10 cellular contexts compared by ENCODE assay signal in the genomic region with DNA sequence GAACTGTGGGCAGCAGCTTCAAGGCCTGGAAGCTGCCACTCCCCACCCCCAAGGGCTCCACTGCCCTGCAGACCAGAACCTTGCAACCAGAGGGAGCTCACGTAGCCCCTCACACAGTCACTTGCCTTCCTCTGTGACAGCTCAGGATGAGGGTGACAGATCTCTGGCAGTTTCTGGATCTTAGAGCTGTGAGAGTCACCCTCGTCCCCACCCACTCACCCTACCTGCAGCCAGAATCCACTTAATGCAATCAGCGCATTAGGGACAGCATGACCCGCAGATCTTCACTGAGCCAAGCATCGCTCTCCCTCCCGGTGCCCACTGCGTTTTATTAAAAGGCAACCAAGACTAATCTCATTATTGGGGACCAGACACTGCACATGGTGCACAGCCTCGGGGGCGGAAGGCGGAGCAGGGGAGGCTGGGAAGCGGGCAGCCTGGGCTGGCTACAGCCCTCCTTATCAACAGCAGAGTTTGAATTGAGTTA. TPM values are rescaled to one million over a fixed set of nuclear protein-coding genes. Genes with fewer than 3 reads are reported as not detected.
DNase-seq lines count a peak whose midpoint lies in the region; ATAC-seq and TF ChIP-seq lines count a peak whose summit lies in the region.
"Had no signal": no experiment of that assay in that cellular context is flagged by ENCODE, and none has a peak within 500 bp of the region (broad histone marks: within the 10 kb centered on the region; RNA-seq: fewer than 3 reads in every experiment).

No MANE protein-coding gene starts in this region.

- H3K4me3 ChIP-seq in CD8-positive, alpha-beta memory T cell (ENCODE audit: low read length): no peak overlapping the region
- H3K4me3 ChIP-seq in WERI-Rb-1 (ENCODE audit: low read depth, low read length) (no peak overlapping the region), kidney epithelial cell (ENCODE audit: low read depth, low read length) (no peak overlapping the region), upper lobe of right lung (no peak overlapping the region)

- peaks cover 41% of the 10 kb centered on the region for H3K4me1 ChIP-seq in CD8-positive, alpha-beta memory T cell (ENCODE audit: insufficient read depth, low read length)
- H3K4me1 ChIP-seq in upper lobe of right lung: peaks cover 28% of the 10 kb centered on the region

- H3K27me3 Mint-ChIP-seq in CD8-positive, alpha-beta memory T cell: peaks cover 0 to 4% of the 10 kb centered on the region in 2 donors
- H3K27me3 Mint-ChIP-seq: stimulated activated naive CD8-positive, alpha-beta T cell treated with anti-CD3 and anti-CD28 coated beads, Interleukin-15, amount 100 ng/mL, for 72 hours had no signal

- intact Hi-C loops in upper lobe of right lung (cut with DNase I): loop anchor here (5.0 kb wide), 1 partner anchor 35 kb away; a partner anchor contains a TSS

- no peak for DNase-seq in CD8-positive, alpha-beta memory T cell
- DNase-seq in GM20000 (ENCODE audit: low spot score): peak; percentile 65
- DNase-seq in WERI-Rb-1: peak; percentile 92
- DNase-seq in kidney epithelial cell (ENCODE audit: low read depth): no peak
- no peak for DNase-seq in upper lobe of right lung
- DNase-seq: MV-4-11; stimulated activated naive CD8-positive, alpha-beta T cell treated with anti-CD3 and anti-CD28 coated beads, Interleukin-15, amount 100 ng/mL, for 72 hours had no signal

- ATAC-seq in upper lobe of right lung (no peak), esophagus mucosa (no peak), GM19035 (IDR thresholded peaks at IDR 0.05; ENCODE audit: unreplicated experiment) (no peak), HG02623 (IDR thresholded peaks at IDR 0.05; ENCODE audit: unreplicated experiment) (no peak)
- ATAC-seq: stimulated activated naive CD8-positive, alpha-beta T cell treated with anti-CD3 and anti-CD28 coated beads, Interleukin-15, amount 100 ng/mL, for 72 hours had no signal

- H3K27me3 ChIP-seq in CD8-positive, alpha-beta memory T cell (ENCODE audit: insufficient read depth, low read length, poor library complexity, severe bottlenecking): no peaks in the 10 kb centered on the region
- no peaks in the 10 kb centered on the region for H3K27me3 ChIP-seq in WERI-Rb-1 (ENCODE audit: insufficient read depth, low read depth, severe bottlenecking)
- peaks cover 5% of the 10 kb centered on the region for H3K27me3 ChIP-seq in kidney epithelial cell (ENCODE audit: control insufficient read depth, insufficient read depth, low read length)
- no peaks in the 10 kb centered on the region for H3K27me3 ChIP-seq in upper lobe of right lung

- no peaks in the 10 kb centered on the region for H3K36me3 ChIP-seq in CD8-positive, alpha-beta memory T cell (ENCODE audit: insufficient read depth, low read length)
- no peaks in the 10 kb centered on the region for H3K36me3 ChIP-seq in WERI-Rb-1
- H3K36me3 ChIP-seq in kidney epithelial cell (ENCODE audit: control insufficient read depth, insufficient read depth, low read length): no peaks in the 10 kb centered on the region
- no peaks in the 10 kb centered on the region for H3K36me3 ChIP-seq in upper lobe of right lung

- TF ChIP-seq CTCF in GM20000 (IDR thresholded peaks at IDR 0.05; ENCODE audit: extremely low read depth, missing control alignments) (no peak), WERI-Rb-1 (IDR thresholded peaks at IDR 0.05; ENCODE audit: low read depth, low read length) (peak; percentile 92), kidney epithelial cell (IDR thresholded peaks at IDR 0.05; ENCODE audit: insufficient read depth, low read length, poor library complexity, severe bottlenecking) (peak; percentile 41), upper lobe of right lung (IDR thresholded peaks at IDR 0.05) (no peak)

- peaks cover 0 to 7% (median 3%) of the 10 kb centered on the region in 3 donors for H3K36me3 Mint-ChIP-seq in CD8-positive, alpha-beta memory T cell

- peaks cover 0 to 2% (median 0%) of the 10 kb centered on the region in 5 donors for H3K9me3 Mint-ChIP-seq in CD8-positive, alpha-beta memory T cell
- H3K9me3 Mint-ChIP-seq: stimulated activated naive CD8-positive, alpha-beta T cell treated with anti-CD3 and anti-CD28 coated beads, Interleukin-15, amount 100 ng/mL, for 72 hours had no signal

- peaks cover 42 to 76% (median 44%) of the 10 kb centered on the region in 3 donors for H3K4me1 Mint-ChIP-seq in CD8-positive, alpha-beta memory T cell

- POLR2A ChIA-PET in CD8-positive, alpha-beta memory T cell (lab: Charles Lee): no interaction called here

- H3K9me3 ChIP-seq in CD8-positive, alpha-beta memory T cell (ENCODE audit: low read length): no peaks in the 10 kb centered on the region
- H3K9me3 ChIP-seq in WERI-Rb-1 (ENCODE audit: severe bottlenecking) (no peaks in the 10 kb centered on the region), upper lobe of right lung (no peaks in the 10 kb centered on the region)

- peak overlapping the region in 4 of 7 donors; percentile 9 to 66 (median 24) for H3K4me3 Mint-ChIP-seq in CD8-positive, alpha-beta memory T cell
- H3K4me3 Mint-ChIP-seq: stimulated activated naive CD8-positive, alpha-beta T cell treated with anti-CD3 and anti-CD28 coated beads, Interleukin-15, amount 100 ng/mL, for 72 hours had no signal

- no peak overlapping the region for H3K27ac ChIP-seq in CD8-positive, alpha-beta memory T cell (ENCODE audit: low read depth, low read length)
- H3K27ac ChIP-seq in WERI-Rb-1 (peak overlapping the region; percentile 41), upper lobe of right lung (no peak overlapping the region)

- CTCF ChIA-PET in CD8-positive, alpha-beta memory T cell (lab: Charles Lee): interaction anchor here (1.6 to 7.3 kb wide), 6 partner anchors 7 to 169 kb away, joined by 5 to 52 read pairs (median 21); no protein-coding TSS in a partner anchor

- peak overlapping the region; percentile 31 to 99 (median 89) for H3K27ac Mint-ChIP-seq in CD8-positive, alpha-beta memory T cell
- H3K27ac Mint-ChIP-seq: stimulated activated naive CD8-positive, alpha-beta T cell treated with anti-CD3 and anti-CD28 coated beads, Interleukin-15, amount 100 ng/mL, for 72 hours had no signal

RNA-seq across cellular contexts. Expression of a gene that starts 3.5 kb away (rescaled TPM):
- total RNA-seq in CD8-positive, alpha-beta memory T cell: 10 to 100 TPM; 14.3 to 16.6 TPM
- 42.7 TPM for polyA plus RNA-seq in CD8-positive, alpha-beta memory T cell
- total RNA-seq in kidney epithelial cell (19.3 and 26.4 TPM in 2 replicates), upper lobe of right lung (55.5 TPM), esophagus mucosa (39.7 TPM)

RNA-seq across cellular contexts. Expression of a gene that starts 34.3 kb away (rescaled TPM):
- total RNA-seq in CD8-positive, alpha-beta memory T cell: 1 to 10 TPM; 4.6 to 4.7 TPM
- 5.5 TPM for polyA plus RNA-seq in CD8-positive, alpha-beta memory T cell
- total RNA-seq in kidney epithelial cell (1.5 and 1.6 TPM in 2 replicates), upper lobe of right lung (64.1 TPM), esophagus mucosa (1.9 TPM)

Comparison
In these comparisons a context has a peak if more than half of its experiments do, and no peak if none do; other contexts are left out.
1. DNase-seq: peak in GM20000 (single experiment) and WERI-Rb-1 (single experiment); none in CD8-positive, alpha-beta memory T cell (0 of 5), kidney epithelial cell (single experiment) and upper lobe of right lung (single experiment).
2. CTCF ChIP-seq: peak in WERI-Rb-1 (single experiment) and kidney epithelial cell (single experiment); none in GM20000 (single experiment) and upper lobe of right lung (single experiment).
3. RNA of a gene that starts 34.3 kb away (total RNA-seq): 64.1 TPM in upper lobe of right lung (single experiment); 4.6 to 4.7 TPM in CD8-positive, alpha-beta memory T cell, 1.9 TPM in esophagus mucosa (single experiment) and 1.5 to 1.6 TPM in kidney epithelial cell; every median in the first group is over 10 times any median in the second.